In the genomic region with DNA sequence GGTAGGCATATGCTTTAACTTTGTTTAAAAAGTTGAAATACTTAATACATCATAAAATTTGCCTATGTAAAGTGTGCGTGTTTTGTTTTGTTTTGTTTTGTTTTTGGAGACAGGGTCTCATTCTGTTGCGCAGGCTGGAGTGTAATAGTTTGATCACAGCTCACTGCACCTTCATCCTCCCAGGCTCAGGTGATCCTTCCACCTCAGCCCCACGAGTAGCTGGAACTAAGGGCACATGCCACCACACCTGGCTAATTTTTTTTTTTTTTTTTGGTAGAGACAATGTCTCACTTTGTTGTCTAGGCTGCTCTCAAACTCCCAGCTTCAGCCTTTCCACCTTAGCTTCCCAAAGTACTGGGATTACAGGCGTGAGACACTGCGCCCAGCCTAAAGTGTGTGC, we compare ENCODE assay signal across 19 cellular contexts. TPM values are rescaled to one million over a fixed set of nuclear protein-coding genes. Genes with fewer than 3 reads are reported as not detected.
A peak's percentile ranks its signal among the peaks of the same experiment; 100 is the strongest.
DNase-seq lines count a peak whose midpoint lies in the region; ATAC-seq and TF ChIP-seq lines count a peak whose summit lies in the region.
"Had no signal": no experiment of that assay in that cellular context is flagged by ENCODE, and none has a peak within 500 bp of the region (broad histone marks: within the 10 kb centered on the region; RNA-seq: fewer than 3 reads in every experiment).

No MANE protein-coding gene starts in this region.

- no peak overlapping the region for H3K4me3 ChIP-seq in GM23338
- H3K4me3 ChIP-seq in psoas muscle = no peak overlapping the region

- peaks cover 31% of the 10 kb centered on the region for H3K36me3 Mint-ChIP-seq in activated CD4-positive, alpha-beta T cell treated with anti-CD3 and anti-CD28 coated beads, Interleukin-2, amount 10 ng/mL, durations not matched to agents 7 days and 5 days (ENCODE audit: low read depth)
- H3K36me3 Mint-ChIP-seq in GM23338 (ENCODE audit: low read depth) (peaks cover 40% of the 10 kb centered on the region), immature natural killer cell (peaks cover 0 to 4% (median 0%) of the 10 kb centered on the region in 3 donors)

- TF ChIP-seq CTCF in GM23338 (conservative IDR thresholded peaks at IDR 0.05; ENCODE audit: low read depth in 2 of 2) = no peak
- TF ChIP-seq CTCF in psoas muscle (IDR thresholded peaks at IDR 0.05) = no peak

- no peak overlapping the region for H2AFZ ChIP-seq in GM23338

- H3K4me3 Mint-ChIP-seq in activated CD4-positive, alpha-beta T cell treated with anti-CD3 and anti-CD28 coated beads, Interleukin-2, amount 10 ng/mL, durations not matched to agents 7 days and 5 days = no peak overlapping the region
- H3K4me3 Mint-ChIP-seq in GM23338 = no peak overlapping the region
- H3K4me3 Mint-ChIP-seq in immature natural killer cell = peak overlapping the region in 3 of 5 donors; percentile 7 to 46 (median 37)

- H3F3A ChIP-seq in GM23338 (replicated peaks; ENCODE audit: low read depth) = no peaks in the 10 kb centered on the region; the same call in 1 of the 2 replicates

- H4K20me1 ChIP-seq in GM23338 (replicated peaks; ENCODE audit: insufficient read depth) = peaks cover 52% of the 10 kb centered on the region

- CTCF ChIA-PET in activated CD4-positive, alpha-beta T cell treated with anti-CD3 and anti-CD28 coated beads, Interleukin-2, amount 10 ng/mL, durations not matched to agents 7 days and 5 days (lab: Charles Lee) = interaction anchor here (0.7 to 2.0 kb wide), 7 partner anchors 13 to 151 kb away, joined by 3 to 6 read pairs (median 4); no protein-coding TSS in a partner anchor

- no peak overlapping the region for H3K27ac ChIP-seq in GM23338 (ENCODE audit: low read depth)
- peak overlapping the region; percentile 79 for H3K27ac ChIP-seq in psoas muscle

- H3K9me3 ChIP-seq in psoas muscle = no peaks in the 10 kb centered on the region

- 68 to 82% (median 74%) methylated on average over 5 of the region's 5 CpGs for WGBS in psoas muscle, 3 donors

- H3K4me2 ChIP-seq in GM23338 = no peak overlapping the region

- H3K79me2 ChIP-seq in GM23338 (replicated peaks; ENCODE audit: insufficient read depth) = peaks cover 93% of the 10 kb centered on the region

- H3K4me1 ChIP-seq in GM23338 (ENCODE audit: insufficient read depth) = peaks cover 21% of the 10 kb centered on the region
- H3K4me1 ChIP-seq in psoas muscle = peaks cover 66% of the 10 kb centered on the region

- no peaks in the 10 kb centered on the region for H3K9me2 ChIP-seq in GM23338 (ENCODE audit: insufficient read depth)

- POLR2A ChIA-PET in activated CD4-positive, alpha-beta T cell treated with anti-CD3 and anti-CD28 coated beads, Interleukin-2, amount 10 ng/mL, durations not matched to agents 7 days and 5 days (lab: Charles Lee) = no interaction called here

- DNase-seq in activated CD4-positive, alpha-beta T cell treated with anti-CD3 and anti-CD28 coated beads, Interleukin-2, amount 10 ng/mL, durations not matched to agents 7 days and 5 days = no peak
- no peak for DNase-seq in activated CD4-positive, alpha-beta T cell treated with anti-CD3 and anti-CD28 coated beads, Interleukin-2, amount 50 U/mL, for 48 hours
- DNase-seq in GM23338 (ENCODE audit: low spot score) = no peak
- no peak for DNase-seq in immature natural killer cell
- DNase-seq in psoas muscle = no peak
- no peak for DNase-seq in effector CD4-positive, alpha-beta T cell
- no peak for DNase-seq in HuH-7 (ENCODE audit: low spot score)
- DNase-seq: GF-D8; GOT3; KBM-7; MV-4-11; NCI-H1417 treated with DMSO at 0.1 percent for 48 hours; NCI-H1930; NCI-H446 treated with DMSO at 0.1 percent for 48 hours; NK-92 treated with Interleukin-12 subunit alpha and Interleukin-12 subunit beta, amount 100 ng/mL, for 24 hours; OCI-M1; RPMI8226; SIG-M5 had no signal

- H3K27me3 ChIP-seq in GM23338 (ENCODE audit: insufficient read depth) (no peaks in the 10 kb centered on the region), psoas muscle (ENCODE audit: insufficient read depth in 3 of 3, low read length in 2 of 3) (no peaks in the 10 kb centered on the region)

- ATAC-seq in GM23338 (no peak), psoas muscle (no peak), GM18502 (IDR thresholded peaks at IDR 0.05; ENCODE audit: poor library complexity, unreplicated experiment) (no peak)

- peak overlapping the region; percentile 32 for H3K27ac Mint-ChIP-seq in activated CD4-positive, alpha-beta T cell treated with anti-CD3 and anti-CD28 coated beads, Interleukin-2, amount 10 ng/mL, durations not matched to agents 7 days and 5 days
- H3K27ac Mint-ChIP-seq in GM23338 (peak overlapping the region; percentile 31), immature natural killer cell (peak overlapping the region in 3 of 6 donors; percentile 43 to 54 (median 53))

- intact Hi-C loops in psoas muscle (cut with DNase I) = loop anchor here in 1 of 2 donors (5.0 kb wide), 1 partner anchor 36 kb away; no protein-coding TSS in a partner anchor

- H3K36me3 ChIP-seq in GM23338 (ENCODE audit: insufficient read depth) = no peaks in the 10 kb centered on the region
- H3K36me3 ChIP-seq in psoas muscle (ENCODE audit: insufficient read depth in 1 of 2, low read depth in 1 of 2) = peaks cover 0 to 9% of the 10 kb centered on the region in 2 donors

- no peaks in the 10 kb centered on the region for H3K27me3 Mint-ChIP-seq in activated CD4-positive, alpha-beta T cell treated with anti-CD3 and anti-CD28 coated beads, Interleukin-2, amount 10 ng/mL, durations not matched to agents 7 days and 5 days
- H3K27me3 Mint-ChIP-seq in GM23338 (ENCODE audit: insufficient read depth, low read depth, poor library complexity) (peaks cover 6% of the 10 kb centered on the region), immature natural killer cell (ENCODE audit: low read depth in 3 of 3) (peaks cover 0 to 13% (median 2%) of the 10 kb centered on the region in 3 donors)

- no peaks in the 10 kb centered on the region for H3K9me3 Mint-ChIP-seq in activated CD4-positive, alpha-beta T cell treated with anti-CD3 and anti-CD28 coated beads, Interleukin-2, amount 10 ng/mL, durations not matched to agents 7 days and 5 days
- peaks cover 13% of the 10 kb centered on the region for H3K9me3 Mint-ChIP-seq in GM23338
- H3K9me3 Mint-ChIP-seq in immature natural killer cell = peaks cover 0 to 1% (median 0%) of the 10 kb centered on the region in 6 donors

- H3K4me1 Mint-ChIP-seq in activated CD4-positive, alpha-beta T cell treated with anti-CD3 and anti-CD28 coated beads, Interleukin-2, amount 10 ng/mL, durations not matched to agents 7 days and 5 days = peaks cover 54% of the 10 kb centered on the region
- H3K4me1 Mint-ChIP-seq in GM23338 (peaks cover 53% of the 10 kb centered on the region), immature natural killer cell (peaks cover 85 to 93% of the 10 kb centered on the region in 2 donors)

TF ChIP-seq in GM23338, 12 proteins besides CTCF, POLR2A, EP300 and RAD21 (continues in another document):
- TF ChIP-seq, protein P1, sequence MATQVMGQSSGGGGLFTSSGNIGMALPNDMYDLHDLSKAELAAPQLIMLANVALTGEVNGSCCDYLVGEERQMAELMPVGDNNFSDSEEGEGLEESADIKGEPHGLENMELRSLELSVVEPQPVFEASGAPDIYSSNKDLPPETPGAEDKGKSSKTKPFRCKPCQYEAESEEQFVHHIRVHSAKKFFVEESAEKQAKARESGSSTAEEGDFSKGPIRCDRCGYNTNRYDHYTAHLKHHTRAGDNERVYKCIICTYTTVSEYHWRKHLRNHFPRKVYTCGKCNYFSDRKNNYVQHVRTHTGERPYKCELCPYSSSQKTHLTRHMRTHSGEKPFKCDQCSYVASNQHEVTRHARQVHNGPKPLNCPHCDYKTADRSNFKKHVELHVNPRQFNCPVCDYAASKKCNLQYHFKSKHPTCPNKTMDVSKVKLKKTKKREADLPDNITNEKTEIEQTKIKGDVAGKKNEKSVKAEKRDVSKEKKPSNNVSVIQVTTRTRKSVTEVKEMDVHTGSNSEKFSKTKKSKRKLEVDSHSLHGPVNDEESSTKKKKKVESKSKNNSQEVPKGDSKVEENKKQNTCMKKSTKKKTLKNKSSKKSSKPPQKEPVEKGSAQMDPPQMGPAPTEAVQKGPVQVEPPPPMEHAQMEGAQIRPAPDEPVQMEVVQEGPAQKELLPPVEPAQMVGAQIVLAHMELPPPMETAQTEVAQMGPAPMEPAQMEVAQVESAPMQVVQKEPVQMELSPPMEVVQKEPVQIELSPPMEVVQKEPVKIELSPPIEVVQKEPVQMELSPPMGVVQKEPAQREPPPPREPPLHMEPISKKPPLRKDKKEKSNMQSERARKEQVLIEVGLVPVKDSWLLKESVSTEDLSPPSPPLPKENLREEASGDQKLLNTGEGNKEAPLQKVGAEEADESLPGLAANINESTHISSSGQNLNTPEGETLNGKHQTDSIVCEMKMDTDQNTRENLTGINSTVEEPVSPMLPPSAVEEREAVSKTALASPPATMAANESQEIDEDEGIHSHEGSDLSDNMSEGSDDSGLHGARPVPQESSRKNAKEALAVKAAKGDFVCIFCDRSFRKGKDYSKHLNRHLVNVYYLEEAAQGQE (IDR thresholded peaks at IDR 0.05; ENCODE audit: unreplicated experiment) = no peak
- TF ChIP-seq STAT1 (IDR thresholded peaks at IDR 0.05; ENCODE audit: unreplicated experiment) (no peak), ZNF331 (CRISPR knock-in tag; IDR thresholded peaks at IDR 0.05; ENCODE audit: low read depth) (no peak), CREB1 (CRISPR knock-in tag; IDR thresholded peaks at IDR 0.05; ENCODE audit: low read depth) (no peak), EZH2phosphoT487 (IDR thresholded peaks at IDR 0.05; ENCODE audit: unreplicated experiment) (no peak), NANOG (IDR thresholded peaks at IDR 0.05; ENCODE audit: borderline replicate concordance) (no peak), JUNB (IDR thresholded peaks at IDR 0.05; ENCODE audit: unreplicated experiment) (no peak)
- TF ChIP-seq, protein P2, sequence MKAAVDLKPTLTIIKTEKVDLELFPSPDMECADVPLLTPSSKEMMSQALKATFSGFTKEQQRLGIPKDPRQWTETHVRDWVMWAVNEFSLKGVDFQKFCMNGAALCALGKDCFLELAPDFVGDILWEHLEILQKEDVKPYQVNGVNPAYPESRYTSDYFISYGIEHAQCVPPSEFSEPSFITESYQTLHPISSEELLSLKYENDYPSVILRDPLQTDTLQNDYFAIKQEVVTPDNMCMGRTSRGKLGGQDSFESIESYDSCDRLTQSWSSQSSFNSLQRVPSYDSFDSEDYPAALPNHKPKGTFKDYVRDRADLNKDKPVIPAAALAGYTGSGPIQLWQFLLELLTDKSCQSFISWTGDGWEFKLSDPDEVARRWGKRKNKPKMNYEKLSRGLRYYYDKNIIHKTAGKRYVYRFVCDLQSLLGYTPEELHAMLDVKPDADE (IDR thresholded peaks at IDR 0.05) = no peak

RNA-seq across cellular contexts. Expression of a gene that starts 42.5 kb away (rescaled TPM):
- 100 to 1,000 TPM; 226 to 264 TPM for total RNA-seq in activated CD4-positive, alpha-beta T cell treated with anti-CD3 and anti-CD28 coated beads, Interleukin-2, amount 10 ng/mL, durations not matched to agents 7 days and 5 days
- total RNA-seq in GM23338 (2014; rRNA removed; shearing (Covaris generic)) = 79.5 and 89.8 TPM in 2 replicates
- polyA plus RNA-seq in GM23338 (2016; fragmentation: Nextera tagmentation; extraction: Ambion mirVana) (131 and 156 TPM in 2 replicates), immature natural killer cell (100 to 1,000 TPM; 201 to 313 (median 244) TPM), psoas muscle (100 to 1,000 TPM; 206 to 410 (median 369) TPM)
- total RNA-seq in psoas muscle = 100 to 1,000 TPM; 232 to 375 (median 284) TPM

Comparison
In these comparisons a context has a peak if more than half of its experiments do, and no peak if none do; other contexts are left out.
1. H3K4me3 Mint-ChIP-seq: peak in immature natural killer cell (3 of 5); none in activated CD4-positive, alpha-beta T cell treated with anti-CD3 and anti-CD28 coated beads, Interleukin-2, amount 10 ng/mL, durations not matched to agents 7 days and 5 days (single experiment) and GM23338 (single experiment).